1 cellular context compared by ENCODE assay signal in the genomic region with DNA sequence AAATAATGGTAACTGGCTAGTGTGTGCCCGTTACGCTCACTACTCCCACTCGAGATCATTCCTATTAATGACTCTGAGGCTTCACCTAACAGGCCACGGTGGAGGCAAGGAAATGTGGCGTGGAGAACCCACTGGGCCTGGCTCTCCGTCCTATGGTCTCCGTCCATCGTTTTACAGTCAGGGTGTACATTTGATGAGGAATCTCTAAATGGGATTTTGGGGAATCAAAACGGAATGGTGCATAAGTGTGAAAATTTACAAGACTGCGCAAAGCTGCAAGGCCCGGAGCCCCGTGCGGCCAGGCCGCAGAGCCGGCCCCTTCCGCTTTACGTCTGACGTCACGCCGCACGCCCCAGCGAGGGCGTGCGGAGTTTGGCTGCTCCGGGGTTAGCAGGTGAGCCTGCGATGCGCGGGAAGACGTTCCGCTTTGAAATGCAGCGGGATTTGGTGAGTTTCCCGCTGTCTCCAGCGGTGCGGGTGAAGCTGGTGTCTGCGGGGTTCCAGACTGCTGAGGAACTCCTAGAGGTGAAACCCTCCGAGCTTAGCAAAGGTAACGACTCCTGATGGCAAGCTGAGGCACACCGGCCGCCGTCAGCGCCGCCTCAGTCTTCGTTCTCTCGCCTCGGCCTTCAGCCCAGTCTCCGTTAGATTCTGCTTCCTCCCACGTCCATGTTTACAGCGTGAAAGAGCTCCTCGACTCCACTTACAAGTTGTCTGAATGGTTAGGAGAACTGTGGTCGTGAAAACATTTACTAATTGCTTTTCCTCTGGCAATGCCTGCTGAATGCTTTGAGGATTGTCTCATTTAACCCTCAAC.
TF ChIP-seq lines count a peak whose summit lies in the region.

RAD51C (plus strand) TSS at position 364 of the 817 bp plus-strand sequence; CDS start at position 406, 42 bp downstream.

TF ChIP-seq in K562, 482 proteins besides CTCF, POLR2A, EP300 and RAD21 (continued from another document and continues in another):
- TF ChIP-seq, protein P1, sequence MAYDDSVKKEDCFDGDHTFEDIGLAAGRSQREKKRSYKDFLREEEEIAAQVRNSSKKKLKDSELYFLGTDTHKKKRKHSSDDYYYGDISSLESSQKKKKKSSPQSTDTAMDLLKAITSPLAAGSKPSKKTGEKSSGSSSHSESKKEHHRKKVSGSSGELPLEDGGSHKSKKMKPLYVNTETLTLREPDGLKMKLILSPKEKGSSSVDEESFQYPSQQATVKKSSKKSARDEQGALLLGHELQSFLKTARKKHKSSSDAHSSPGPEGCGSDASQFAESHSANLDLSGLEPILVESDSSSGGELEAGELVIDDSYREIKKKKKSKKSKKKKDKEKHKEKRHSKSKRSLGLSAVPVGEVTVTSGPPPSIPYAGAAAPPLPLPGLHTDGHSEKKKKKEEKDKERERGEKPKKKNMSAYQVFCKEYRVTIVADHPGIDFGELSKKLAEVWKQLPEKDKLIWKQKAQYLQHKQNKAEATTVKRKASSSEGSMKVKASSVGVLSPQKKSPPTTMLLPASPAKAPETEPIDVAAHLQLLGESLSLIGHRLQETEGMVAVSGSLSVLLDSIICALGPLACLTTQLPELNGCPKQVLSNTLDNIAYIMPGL (CRISPR knock-in tag; IDR thresholded peaks at IDR 0.05), result peak; percentile 62; the same call in 1 of the 2 replicates
- TF ChIP-seq IFI16 (CRISPR knock-in tag; IDR thresholded peaks at IDR 0.05), result no peak
- no peak; the same call in 1 of the 2 replicates for TF ChIP-seq NCOA1 (IDR thresholded peaks at IDR 0.05; ENCODE audit: low read depth)
- no peak for TF ChIP-seq ZFP30 (CRISPR knock-in tag; IDR thresholded peaks at IDR 0.05; ENCODE audit: borderline replicate concordance)
- no peak for TF ChIP-seq HNRNPUL1 (IDR thresholded peaks at IDR 0.05; ENCODE audit: low read length)
- TF ChIP-seq SRF (CRISPR knock-in tag; IDR thresholded peaks at IDR 0.05), result peak in 1 of 2 experiments; percentile 40; a peak in 1 of 4 replicates
- no peak for TF ChIP-seq KDM1A (IDR thresholded peaks at IDR 0.05)
- TF ChIP-seq, protein P2, sequence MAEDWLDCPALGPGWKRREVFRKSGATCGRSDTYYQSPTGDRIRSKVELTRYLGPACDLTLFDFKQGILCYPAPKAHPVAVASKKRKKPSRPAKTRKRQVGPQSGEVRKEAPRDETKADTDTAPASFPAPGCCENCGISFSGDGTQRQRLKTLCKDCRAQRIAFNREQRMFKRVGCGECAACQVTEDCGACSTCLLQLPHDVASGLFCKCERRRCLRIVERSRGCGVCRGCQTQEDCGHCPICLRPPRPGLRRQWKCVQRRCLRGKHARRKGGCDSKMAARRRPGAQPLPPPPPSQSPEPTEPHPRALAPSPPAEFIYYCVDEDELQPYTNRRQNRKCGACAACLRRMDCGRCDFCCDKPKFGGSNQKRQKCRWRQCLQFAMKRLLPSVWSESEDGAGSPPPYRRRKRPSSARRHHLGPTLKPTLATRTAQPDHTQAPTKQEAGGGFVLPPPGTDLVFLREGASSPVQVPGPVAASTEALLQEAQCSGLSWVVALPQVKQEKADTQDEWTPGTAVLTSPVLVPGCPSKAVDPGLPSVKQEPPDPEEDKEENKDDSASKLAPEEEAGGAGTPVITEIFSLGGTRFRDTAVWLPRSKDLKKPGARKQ (CRISPR knock-in tag; IDR thresholded peaks at IDR 0.05), result no peak
- TF ChIP-seq TOE1 (IDR thresholded peaks at IDR 0.05; ENCODE audit: borderline replicate concordance), result 0 out of 2 replicates have a peak, but pooled peaks have one; percentile 36
- TF ChIP-seq TOE1 (CRISPR knock-in tag; IDR thresholded peaks at IDR 0.05; ENCODE audit: borderline replicate concordance, low read depth), result no peak
- TF ChIP-seq SMARCA4 (IDR thresholded peaks at IDR 0.05), result no peak
- TF ChIP-seq RBM15 (IDR thresholded peaks at IDR 0.05; ENCODE audit: insufficient read depth, low read length), result no peak
- no peak for TF ChIP-seq ZNF707 (CRISPR knock-in tag; conservative IDR thresholded peaks at IDR 0.05)
- TF ChIP-seq HDAC8 (tag; IDR thresholded peaks at IDR 0.05), result peak; percentile 57; the same call in 1 of the 2 replicates
- no peak for TF ChIP-seq CBX2 (IDR thresholded peaks at IDR 0.05; ENCODE audit: insufficient read depth, low read length, poor library complexity, severe bottlenecking)
- TF ChIP-seq JUND (IDR thresholded peaks at IDR 0.05; ENCODE audit: borderline replicate concordance, low read depth, low read length), result peak; percentile 80
- TF ChIP-seq JUND (tag; IDR thresholded peaks at IDR 0.05; ENCODE audit: borderline replicate concordance, low read depth, low read length), result peak; percentile 84; the same call in 2 of the 3 replicates
- peak in 1 of 2 experiments; percentile 72; a peak in 1 of 4 replicates for TF ChIP-seq KDM4B (IDR thresholded peaks at IDR 0.05; ENCODE audit: borderline replicate concordance in 2 of 2, low read depth in 1 of 2)
- TF ChIP-seq PREB (CRISPR knock-in tag; IDR thresholded peaks at IDR 0.05), result 0 out of 2 replicates have a peak, but pooled peaks have one; percentile 48
- no peak for TF ChIP-seq CEBPB (tag; IDR thresholded peaks at IDR 0.05)
- no peak for TF ChIP-seq GABPB2 (CRISPR knock-in tag; conservative IDR thresholded peaks at IDR 0.05)
- TF ChIP-seq LARP7 (IDR thresholded peaks at IDR 0.05), result no peak
- no peak for TF ChIP-seq ZNF695 (CRISPR knock-in tag; IDR thresholded peaks at IDR 0.05)
- TF ChIP-seq ATF3 (IDR thresholded peaks at IDR 0.05), result peak; percentile 82
- TF ChIP-seq ATF3 (CRISPR knock-in tag; conservative IDR thresholded peaks at IDR 0.05), result peak; percentile 78
- no peak for TF ChIP-seq RUNX1 (IDR thresholded peaks at IDR 0.05; ENCODE audit: low read depth)
- TF ChIP-seq BRF2 (IDR thresholded peaks at IDR 0.05; ENCODE audit: borderline replicate concordance, insufficient read depth, insufficient read length), result no peak
- TF ChIP-seq ATF2 (CRISPR knock-in tag; IDR thresholded peaks at IDR 0.05), result no peak; the same call in 1 of the 2 replicates
- no peak for TF ChIP-seq TCF7L2 (IDR thresholded peaks at IDR 0.05; ENCODE audit: low read depth, low read length)
- TF ChIP-seq, protein P3, sequence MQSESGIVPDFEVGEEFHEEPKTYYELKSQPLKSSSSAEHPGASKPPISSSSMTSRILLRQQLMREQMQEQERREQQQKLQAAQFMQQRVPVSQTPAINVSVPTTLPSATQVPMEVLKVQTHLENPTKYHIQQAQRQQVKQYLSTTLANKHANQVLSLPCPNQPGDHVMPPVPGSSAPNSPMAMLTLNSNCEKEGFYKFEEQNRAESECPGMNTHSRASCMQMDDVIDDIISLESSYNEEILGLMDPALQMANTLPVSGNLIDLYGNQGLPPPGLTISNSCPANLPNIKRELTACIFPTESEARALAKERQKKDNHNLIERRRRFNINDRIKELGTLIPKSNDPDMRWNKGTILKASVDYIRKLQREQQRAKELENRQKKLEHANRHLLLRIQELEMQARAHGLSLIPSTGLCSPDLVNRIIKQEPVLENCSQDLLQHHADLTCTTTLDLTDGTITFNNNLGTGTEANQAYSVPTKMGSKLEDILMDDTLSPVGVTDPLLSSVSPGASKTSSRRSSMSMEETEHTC (IDR thresholded peaks at IDR 0.05), result 0 out of 2 replicates have a peak, but pooled peaks have one; percentile 49
- TF ChIP-seq MAFK (IDR thresholded peaks at IDR 0.05; ENCODE audit: low read length), result no peak
- TF ChIP-seq SMARCE1 (IDR thresholded peaks at IDR 0.05), result no peak
- TF ChIP-seq RCOR1 (IDR thresholded peaks at IDR 0.05; ENCODE audit: borderline replicate concordance in 1 of 2, low read depth in 2 of 2, low read length in 2 of 2), result peak in 1 of 2 experiments; percentile 41; a peak in 1 of 4 replicates
- TF ChIP-seq, protein P4, sequence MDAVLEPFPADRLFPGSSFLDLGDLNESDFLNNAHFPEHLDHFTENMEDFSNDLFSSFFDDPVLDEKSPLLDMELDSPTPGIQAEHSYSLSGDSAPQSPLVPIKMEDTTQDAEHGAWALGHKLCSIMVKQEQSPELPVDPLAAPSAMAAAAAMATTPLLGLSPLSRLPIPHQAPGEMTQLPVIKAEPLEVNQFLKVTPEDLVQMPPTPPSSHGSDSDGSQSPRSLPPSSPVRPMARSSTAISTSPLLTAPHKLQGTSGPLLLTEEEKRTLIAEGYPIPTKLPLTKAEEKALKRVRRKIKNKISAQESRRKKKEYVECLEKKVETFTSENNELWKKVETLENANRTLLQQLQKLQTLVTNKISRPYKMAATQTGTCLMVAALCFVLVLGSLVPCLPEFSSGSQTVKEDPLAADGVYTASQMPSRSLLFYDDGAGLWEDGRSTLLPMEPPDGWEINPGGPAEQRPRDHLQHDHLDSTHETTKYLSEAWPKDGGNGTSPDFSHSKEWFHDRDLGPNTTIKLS (IDR thresholded peaks at IDR 0.05; ENCODE audit: borderline replicate concordance, low read depth), result peak; percentile 93
- TF ChIP-seq GATAD2B (IDR thresholded peaks at IDR 0.05; ENCODE audit: borderline replicate concordance), result peak; percentile 70
- TF ChIP-seq ZNF668 (CRISPR knock-in tag; IDR thresholded peaks at IDR 0.05), result no peak
- TF ChIP-seq EHMT2 (IDR thresholded peaks at IDR 0.05), result peak; percentile 67; the same call in 1 of the 2 replicates
- no peak for TF ChIP-seq BRD9 (IDR thresholded peaks at IDR 0.05; ENCODE audit: low read depth, partially characterized antibody)
- no peak for TF ChIP-seq ILK (tag; IDR thresholded peaks at IDR 0.05; ENCODE audit: borderline replicate concordance, low read depth)
- TF ChIP-seq, protein P5, sequence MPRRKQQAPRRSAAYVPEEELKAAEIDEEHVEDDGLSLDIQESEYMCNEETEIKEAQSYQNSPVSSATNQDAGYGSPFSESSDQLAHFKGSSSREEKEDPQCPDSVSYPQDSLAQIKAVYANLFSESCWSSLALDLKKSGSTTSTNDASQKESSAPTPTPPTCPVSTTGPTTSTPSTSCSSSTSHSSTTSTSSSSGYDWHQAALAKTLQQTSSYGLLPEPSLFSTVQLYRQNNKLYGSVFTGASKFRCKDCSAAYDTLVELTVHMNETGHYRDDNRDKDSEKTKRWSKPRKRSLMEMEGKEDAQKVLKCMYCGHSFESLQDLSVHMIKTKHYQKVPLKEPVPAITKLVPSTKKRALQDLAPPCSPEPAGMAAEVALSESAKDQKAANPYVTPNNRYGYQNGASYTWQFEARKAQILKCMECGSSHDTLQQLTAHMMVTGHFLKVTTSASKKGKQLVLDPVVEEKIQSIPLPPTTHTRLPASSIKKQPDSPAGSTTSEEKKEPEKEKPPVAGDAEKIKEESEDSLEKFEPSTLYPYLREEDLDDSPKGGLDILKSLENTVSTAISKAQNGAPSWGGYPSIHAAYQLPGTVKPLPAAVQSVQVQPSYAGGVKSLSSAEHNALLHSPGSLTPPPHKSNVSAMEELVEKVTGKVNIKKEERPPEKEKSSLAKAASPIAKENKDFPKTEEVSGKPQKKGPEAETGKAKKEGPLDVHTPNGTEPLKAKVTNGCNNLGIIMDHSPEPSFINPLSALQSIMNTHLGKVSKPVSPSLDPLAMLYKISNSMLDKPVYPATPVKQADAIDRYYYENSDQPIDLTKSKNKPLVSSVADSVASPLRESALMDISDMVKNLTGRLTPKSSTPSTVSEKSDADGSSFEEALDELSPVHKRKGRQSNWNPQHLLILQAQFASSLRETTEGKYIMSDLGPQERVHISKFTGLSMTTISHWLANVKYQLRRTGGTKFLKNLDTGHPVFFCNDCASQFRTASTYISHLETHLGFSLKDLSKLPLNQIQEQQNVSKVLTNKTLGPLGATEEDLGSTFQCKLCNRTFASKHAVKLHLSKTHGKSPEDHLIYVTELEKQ (CRISPR knock-in tag; IDR thresholded peaks at IDR 0.05), result no peak
